In the genomic region with DNA sequence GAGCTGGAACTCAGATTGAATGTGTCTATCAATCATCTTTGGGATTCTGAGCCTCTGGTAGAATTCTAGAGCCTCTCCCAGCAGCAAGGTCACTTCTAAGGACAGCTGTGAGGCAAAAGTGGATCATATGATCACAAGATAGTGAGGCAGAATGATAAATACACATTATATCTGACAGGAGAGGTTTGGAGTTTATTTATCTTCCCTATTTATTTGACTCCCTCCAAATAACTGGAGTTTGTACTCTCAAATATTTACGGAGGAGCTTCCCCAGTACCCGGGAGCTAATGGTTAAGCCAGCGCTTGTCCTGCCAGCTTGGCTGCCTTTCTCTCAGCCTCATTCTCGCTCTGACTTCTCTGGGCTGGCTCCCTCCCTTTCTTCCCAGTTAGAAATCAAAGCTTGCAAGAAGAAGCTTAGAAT, we compare ENCODE assay signal across 1 cellular context.
TF ChIP-seq lines count a peak whose summit lies in the region.

No MANE protein-coding gene starts in this region.

TF ChIP-seq in HepG2, 621 proteins besides CTCF, POLR2A, EP300 and RAD21 (continued from another document and continues in another):
- TF ChIP-seq, protein P1, sequence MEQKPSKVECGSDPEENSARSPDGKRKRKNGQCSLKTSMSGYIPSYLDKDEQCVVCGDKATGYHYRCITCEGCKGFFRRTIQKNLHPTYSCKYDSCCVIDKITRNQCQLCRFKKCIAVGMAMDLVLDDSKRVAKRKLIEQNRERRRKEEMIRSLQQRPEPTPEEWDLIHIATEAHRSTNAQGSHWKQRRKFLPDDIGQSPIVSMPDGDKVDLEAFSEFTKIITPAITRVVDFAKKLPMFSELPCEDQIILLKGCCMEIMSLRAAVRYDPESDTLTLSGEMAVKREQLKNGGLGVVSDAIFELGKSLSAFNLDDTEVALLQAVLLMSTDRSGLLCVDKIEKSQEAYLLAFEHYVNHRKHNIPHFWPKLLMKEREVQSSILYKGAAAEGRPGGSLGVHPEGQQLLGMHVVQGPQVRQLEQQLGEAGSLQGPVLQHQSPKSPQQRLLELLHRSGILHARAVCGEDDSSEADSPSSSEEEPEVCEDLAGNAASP (CRISPR knock-in tag; IDR thresholded peaks at IDR 0.05; ENCODE audit: borderline replicate concordance) = peak; percentile 64; the same call in 1 of the 2 replicates
- no peak for TF ChIP-seq MATR3 (CRISPR knock-in tag; IDR thresholded peaks at IDR 0.05)
- TF ChIP-seq ZNF776 (CRISPR knock-in tag; IDR thresholded peaks at IDR 0.05) = no peak
- no peak for TF ChIP-seq ZNF431 (CRISPR knock-in tag; IDR thresholded peaks at IDR 0.05; ENCODE audit: borderline replicate concordance, low read depth)
- TF ChIP-seq KLF11 (CRISPR knock-in tag; IDR thresholded peaks at IDR 0.05) = no peak
- TF ChIP-seq, protein P2, sequence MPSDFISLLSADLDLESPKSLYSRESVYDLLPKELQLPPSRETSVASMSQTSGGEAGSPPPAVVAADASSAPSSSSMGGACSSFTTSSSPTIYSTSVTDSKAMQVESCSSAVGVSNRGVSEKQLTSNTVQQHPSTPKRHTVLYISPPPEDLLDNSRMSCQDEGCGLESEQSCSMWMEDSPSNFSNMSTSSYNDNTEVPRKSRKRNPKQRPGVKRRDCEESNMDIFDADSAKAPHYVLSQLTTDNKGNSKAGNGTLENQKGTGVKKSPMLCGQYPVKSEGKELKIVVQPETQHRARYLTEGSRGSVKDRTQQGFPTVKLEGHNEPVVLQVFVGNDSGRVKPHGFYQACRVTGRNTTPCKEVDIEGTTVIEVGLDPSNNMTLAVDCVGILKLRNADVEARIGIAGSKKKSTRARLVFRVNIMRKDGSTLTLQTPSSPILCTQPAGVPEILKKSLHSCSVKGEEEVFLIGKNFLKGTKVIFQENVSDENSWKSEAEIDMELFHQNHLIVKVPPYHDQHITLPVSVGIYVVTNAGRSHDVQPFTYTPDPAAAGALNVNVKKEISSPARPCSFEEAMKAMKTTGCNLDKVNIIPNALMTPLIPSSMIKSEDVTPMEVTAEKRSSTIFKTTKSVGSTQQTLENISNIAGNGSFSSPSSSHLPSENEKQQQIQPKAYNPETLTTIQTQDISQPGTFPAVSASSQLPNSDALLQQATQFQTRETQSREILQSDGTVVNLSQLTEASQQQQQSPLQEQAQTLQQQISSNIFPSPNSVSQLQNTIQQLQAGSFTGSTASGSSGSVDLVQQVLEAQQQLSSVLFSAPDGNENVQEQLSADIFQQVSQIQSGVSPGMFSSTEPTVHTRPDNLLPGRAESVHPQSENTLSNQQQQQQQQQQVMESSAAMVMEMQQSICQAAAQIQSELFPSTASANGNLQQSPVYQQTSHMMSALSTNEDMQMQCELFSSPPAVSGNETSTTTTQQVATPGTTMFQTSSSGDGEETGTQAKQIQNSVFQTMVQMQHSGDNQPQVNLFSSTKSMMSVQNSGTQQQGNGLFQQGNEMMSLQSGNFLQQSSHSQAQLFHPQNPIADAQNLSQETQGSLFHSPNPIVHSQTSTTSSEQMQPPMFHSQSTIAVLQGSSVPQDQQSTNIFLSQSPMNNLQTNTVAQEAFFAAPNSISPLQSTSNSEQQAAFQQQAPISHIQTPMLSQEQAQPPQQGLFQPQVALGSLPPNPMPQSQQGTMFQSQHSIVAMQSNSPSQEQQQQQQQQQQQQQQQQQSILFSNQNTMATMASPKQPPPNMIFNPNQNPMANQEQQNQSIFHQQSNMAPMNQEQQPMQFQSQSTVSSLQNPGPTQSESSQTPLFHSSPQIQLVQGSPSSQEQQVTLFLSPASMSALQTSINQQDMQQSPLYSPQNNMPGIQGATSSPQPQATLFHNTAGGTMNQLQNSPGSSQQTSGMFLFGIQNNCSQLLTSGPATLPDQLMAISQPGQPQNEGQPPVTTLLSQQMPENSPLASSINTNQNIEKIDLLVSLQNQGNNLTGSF (CRISPR knock-in tag; IDR thresholded peaks at IDR 0.05) = no peak
- TF ChIP-seq TP53 (CRISPR knock-in tag; conservative IDR thresholded peaks at IDR 0.05) = no peak
- TF ChIP-seq MBD4 (IDR thresholded peaks at IDR 0.05; ENCODE audit: borderline replicate concordance, low read length) = 0 out of 2 replicates have a peak, but pooled peaks have one; percentile 51
- no peak for TF ChIP-seq SMAD9 (CRISPR knock-in tag; IDR thresholded peaks at IDR 0.05)
- no peak for TF ChIP-seq ZNF414 (CRISPR knock-in tag; IDR thresholded peaks at IDR 0.05)
- no peak for TF ChIP-seq REL (CRISPR knock-in tag; conservative IDR thresholded peaks at IDR 0.05)
- TF ChIP-seq ZNF407 (CRISPR knock-in tag; IDR thresholded peaks at IDR 0.05; ENCODE audit: not compliant biosample characterization) = no peak
- TF ChIP-seq PRDM15 (CRISPR knock-in tag; IDR thresholded peaks at IDR 0.05) = no peak
- peak; percentile 81 for TF ChIP-seq HNF1A (IDR thresholded peaks at IDR 0.05; ENCODE audit: low read depth)
- TF ChIP-seq HNF1A (CRISPR knock-in tag; IDR thresholded peaks at IDR 0.05; ENCODE audit: borderline replicate concordance) = peak; percentile 88; the same call in 1 of the 2 replicates
- TF ChIP-seq HOMEZ (CRISPR knock-in tag; IDR thresholded peaks at IDR 0.05; ENCODE audit: low read depth) = no peak; the same call in 1 of the 2 replicates
- TF ChIP-seq MAFG (CRISPR knock-in tag; IDR thresholded peaks at IDR 0.05) = no peak
- peak; percentile 61; the same call in 1 of the 2 replicates for TF ChIP-seq NCOR1 (IDR thresholded peaks at IDR 0.05; ENCODE audit: borderline replicate concordance, low read length)
- no peak; the same call in 1 of the 2 replicates for TF ChIP-seq MAF1 (CRISPR knock-in tag; IDR thresholded peaks at IDR 0.05; ENCODE audit: borderline replicate concordance)
- TF ChIP-seq GFI1 (CRISPR knock-in tag; IDR thresholded peaks at IDR 0.05; ENCODE audit: borderline replicate concordance) = peak; percentile 78
